9 cellular contexts compared by ENCODE assay signal in the genomic region with DNA sequence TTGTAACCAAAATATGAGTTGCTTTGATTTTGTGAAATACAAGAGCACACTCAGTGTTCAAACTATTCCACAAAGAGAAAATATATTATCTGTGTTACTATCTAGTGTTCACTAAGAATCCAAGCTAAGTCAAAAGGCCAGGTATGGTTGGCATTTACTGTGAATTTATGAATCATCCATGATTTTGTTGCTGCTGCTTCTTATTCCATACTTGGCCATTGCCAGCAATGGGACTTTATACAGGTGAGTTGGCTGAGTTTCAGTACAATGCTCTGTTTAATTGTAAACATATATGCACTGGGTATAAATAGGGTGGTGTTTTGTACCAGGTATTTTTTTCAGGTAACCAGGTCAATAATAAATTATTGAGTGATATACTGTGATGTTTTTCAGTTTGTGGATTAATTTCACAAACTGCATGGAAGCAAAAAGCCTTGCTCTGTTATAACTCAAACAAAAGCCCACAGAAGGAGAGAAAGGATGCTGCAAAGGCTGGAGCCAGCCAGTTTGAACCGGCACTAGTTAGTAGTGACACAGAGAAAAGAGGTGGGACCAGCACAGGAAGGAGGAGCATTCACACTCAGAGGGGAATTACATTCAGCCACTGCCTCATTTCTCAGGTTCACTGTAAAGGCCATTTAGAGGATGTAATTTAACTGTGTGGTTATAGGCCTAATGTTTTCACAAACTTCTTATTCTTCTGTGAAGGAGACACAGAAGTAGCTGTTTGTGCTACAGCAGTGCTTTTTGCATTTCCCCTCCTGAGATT.
DNase-seq lines count a peak whose midpoint lies in the region; ATAC-seq and FAIRE-seq lines count a peak whose summit lies in the region.
"Had no signal": no experiment of that assay in that cellular context is flagged by ENCODE, and none has a peak within 500 bp of the region (broad histone marks: within the 10 kb centered on the region; RNA-seq: fewer than 3 reads in every experiment).

No MANE protein-coding gene starts in this region.

- no peaks in the 10 kb centered on the region for H3K27me3 Mint-ChIP-seq in immature natural killer cell (ENCODE audit: low read depth in 3 of 3)

- H3K27me3 ChIP-seq in small intestine (ENCODE audit: control insufficient read depth in 2 of 2, insufficient read depth in 2 of 2, low read length in 2 of 2): no peaks in the 10 kb centered on the region

- peak overlapping the region in 5 of 6 donors; percentile 64 to 90 (median 79) for H3K27ac Mint-ChIP-seq in immature natural killer cell

- H3K36me3 Mint-ChIP-seq in immature natural killer cell: no peaks in the 10 kb centered on the region

- 8 to 18% (median 16%) methylated on average over 1 of the region's 1 CpG for WGBS in small intestine, 3 donors

- H3K4me3 ChIP-seq in small intestine (ENCODE audit: low read depth in 1 of 2, low read length in 2 of 2): no peak overlapping the region

- peaks cover 10 to 12% of the 10 kb centered on the region in 2 donors for H3K4me1 Mint-ChIP-seq in immature natural killer cell

- no peaks in the 10 kb centered on the region for H3K9me3 ChIP-seq in small intestine (ENCODE audit: control insufficient read depth, low read depth)

- no peaks in the 10 kb centered on the region for H3K9me3 Mint-ChIP-seq in immature natural killer cell

- H3K4me1 ChIP-seq in small intestine (ENCODE audit: control insufficient read depth in 2 of 2, insufficient read depth in 1 of 2, low read depth in 1 of 2, low read length in 1 of 2): no peaks in the 10 kb centered on the region

- DNase-seq in activated CD4-positive, alpha-beta T cell treated with anti-CD3 and anti-CD28 coated beads for 48 hours: peak; percentile 59
- no peak for DNase-seq in activated CD4-positive, alpha-beta T cell treated with anti-CD3 and anti-CD28 coated beads, Interleukin-2, amount 50 U/mL, for 4 hours
- DNase-seq in NCI-H1436 (lab: John Stamatoyannopoulos, UW) (peak; percentile 71), immature natural killer cell (peak; percentile 24 to 57 (median 39)), small intestine (no peak)
- peak; percentile 22 to 39 for DNase-seq in activated T-cell treated with anti-CD3 and anti-CD28 coated beads, Interleukin-2, amount 50 U/mL, for 48 hours
- DNase-seq in stimulated activated CD8-positive, alpha-beta memory T cell treated with anti-CD3 and anti-CD28 coated beads, Interleukin-4, amount 100 ng/mL, for 48 hours: peak; percentile 42

- no peak for FAIRE-seq in small intestine (lab: Jason Lieb, UNC)

- no peaks in the 10 kb centered on the region for H3K36me3 ChIP-seq in small intestine (ENCODE audit: control insufficient read depth in 2 of 2, insufficient read depth in 2 of 2, low read length in 2 of 2)

- H3K4me3 Mint-ChIP-seq in immature natural killer cell: peak overlapping the region in 4 of 5 donors; percentile 3 to 54 (median 20)

- ATAC-seq in HG02623 (IDR thresholded peaks at IDR 0.05; ENCODE audit: unreplicated experiment): peak; percentile 100

- no peak overlapping the region for H3K27ac ChIP-seq in small intestine (ENCODE audit: low read depth in 1 of 2, low read length in 1 of 2)
- H3K27ac ChIP-seq: C4-2B had no signal

Comparison
In these comparisons a context has a peak if more than half of its experiments do, and no peak if none do; other contexts are left out.
1. DNase-seq: peak in activated CD4-positive, alpha-beta T cell treated with anti-CD3 and anti-CD28 coated beads for 48 hours (single experiment), NCI-H1436 (single experiment), activated T-cell treated with anti-CD3 and anti-CD28 coated beads, Interleukin-2, amount 50 U/mL, for 48 hours (2 of 2), immature natural killer cell (3 of 3) and stimulated activated CD8-positive, alpha-beta memory T cell treated with anti-CD3 and anti-CD28 coated beads, Interleukin-4, amount 100 ng/mL, for 48 hours (single experiment); none in activated CD4-positive, alpha-beta T cell treated with anti-CD3 and anti-CD28 coated beads, Interleukin-2, amount 50 U/mL, for 4 hours (0 of 2) and small intestine (single experiment).